11 cellular contexts compared by ENCODE assay signal in the genomic region with DNA sequence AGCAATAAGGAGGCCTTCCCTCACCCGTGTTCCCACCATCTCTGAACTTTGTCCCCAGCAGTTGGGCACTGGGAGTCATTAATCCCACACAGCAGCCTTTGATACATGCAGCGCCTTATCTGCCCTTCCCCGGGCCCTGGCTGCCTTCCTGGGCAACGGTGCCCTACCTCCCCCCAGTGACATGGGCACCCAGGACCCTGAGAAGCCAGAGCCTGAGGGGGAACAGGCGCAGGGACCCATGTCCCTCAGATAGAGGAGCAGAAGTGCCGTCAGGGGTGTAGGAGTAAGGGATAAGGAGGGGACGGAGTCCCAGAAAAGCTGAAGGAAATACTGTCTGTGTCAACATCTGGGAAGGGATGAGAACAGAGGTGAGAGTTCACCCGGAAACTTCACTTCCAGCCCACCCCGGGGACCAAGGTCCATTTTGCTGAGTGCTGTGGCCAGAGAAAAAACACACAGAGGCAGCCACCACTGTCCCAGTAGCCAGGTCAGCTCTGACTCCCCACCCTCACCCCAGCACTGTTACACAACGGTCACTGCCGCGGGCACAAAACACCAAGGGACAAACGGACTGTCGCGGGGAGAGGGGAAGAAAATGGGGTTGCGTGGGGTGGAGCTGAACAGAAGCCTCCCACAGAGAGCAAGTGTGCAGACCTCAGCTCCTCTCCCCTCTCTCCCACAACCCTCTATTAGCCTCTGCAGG. TPM values are rescaled to one million over a fixed set of nuclear protein-coding genes. Genes with fewer than 3 reads are reported as not detected.
DNase-seq lines count a peak whose midpoint lies in the region; ATAC-seq and TF ChIP-seq lines count a peak whose summit lies in the region.
"Had no signal": no experiment of that assay in that cellular context is flagged by ENCODE, and none has a peak within 500 bp of the region (broad histone marks: within the 10 kb centered on the region; RNA-seq: fewer than 3 reads in every experiment).

No MANE protein-coding gene starts in this region.

- H3K4me3 ChIP-seq in heart left ventricle (peak overlapping the region; percentile 0 to 95 (median 77)), mucosa of stomach (ENCODE audit: low read length) (peak overlapping the region; percentile 21), osteoblast (ENCODE audit: insufficient read depth, low read length) (no peak overlapping the region)

- H3K4me2 ChIP-seq in osteoblast (ENCODE audit: insufficient read depth, low read length) = no peak overlapping the region

- H3K4me3 Mint-ChIP-seq in type B pancreatic cell = peak overlapping the region; percentile 85
- H3K4me3 Mint-ChIP-seq: T-helper 1 cell treated with Interleukin-12 subunit alpha and Interleukin-12 subunit beta and Interleukin-4 antibody, amounts not matched to agents 30 μg/mL and 1 μg/mL, for 36 hours had no signal

- ATAC-seq in heart left ventricle = no peak
- ATAC-seq in left ventricle myocardium superior = no peak
- ATAC-seq in GM19452 (IDR thresholded peaks at IDR 0.05; ENCODE audit: unreplicated experiment) = no peak

- TF ChIP-seq CTCF in heart left ventricle (IDR thresholded peaks at IDR 0.05) (no peak), type B pancreatic cell (conservative IDR thresholded peaks at IDR 0.05) (no peak), osteoblast (IDR thresholded peaks at IDR 0.05; ENCODE audit: extremely low read depth, low read depth, low read length) (no peak)

- H3K36me3 ChIP-seq in heart left ventricle (no peaks in the 10 kb centered on the region), mucosa of stomach (ENCODE audit: control insufficient read depth, insufficient read depth, low read length) (no peaks in the 10 kb centered on the region), osteoblast (ENCODE audit: insufficient read depth, low read length) (no peaks in the 10 kb centered on the region)

- TF ChIP-seq POLR2A in heart left ventricle (IDR thresholded peaks at IDR 0.05) = no peak

- peak overlapping the region; percentile 98 for H3K9ac ChIP-seq in mucosa of stomach (ENCODE audit: low read length)

- H3K4me1 Mint-ChIP-seq in type B pancreatic cell (ENCODE audit: unreplicated experiment) = peaks cover 50% of the 10 kb centered on the region

- H3K9me3 ChIP-seq in heart left ventricle (no peaks in the 10 kb centered on the region), mucosa of stomach (ENCODE audit: control insufficient read depth, low read length) (no peaks in the 10 kb centered on the region), osteoblast (ENCODE audit: low read depth, low read length) (no peaks in the 10 kb centered on the region)

- H3K4me1 ChIP-seq in heart left ventricle = peaks cover 0 to 84% (median 48%) of the 10 kb centered on the region in 12 donors
- H3K4me1 ChIP-seq in mucosa of stomach (ENCODE audit: control insufficient read depth, insufficient read depth, low read length) = peaks cover 68% of the 10 kb centered on the region
- peaks cover 7% of the 10 kb centered on the region for H3K4me1 ChIP-seq in osteoblast (ENCODE audit: insufficient read depth, low read length)

- H3K79me2 ChIP-seq in osteoblast (ENCODE audit: insufficient read depth, low read length) = no peaks in the 10 kb centered on the region

- H4K20me1 ChIP-seq in osteoblast (ENCODE audit: insufficient read depth, low read length) = no peaks in the 10 kb centered on the region

- peak overlapping the region in 11 of 12 donors; percentile 28 to 94 (median 84) for H3K27ac ChIP-seq in heart left ventricle
- no peak overlapping the region for H3K27ac ChIP-seq in osteoblast (ENCODE audit: low read depth, low read length)

- DNase-seq in heart left ventricle (no peak), left ventricle myocardium superior (no peak), epidermal melanocyte (ENCODE audit: insufficient read length, low spot score) (peak; percentile 3), type B pancreatic cell (ENCODE audit: extremely low spot score, unreplicated experiment) (peak; percentile 60), osteoblast (ENCODE audit: insufficient read length, low spot score, missing footprints) (no peak), NAMALWA (ENCODE audit: low spot score) (no peak)
- DNase-seq: amygdala, NCI-H2081 treated with DMSO at 0.1 percent for 48 hours had no signal

- no peaks in the 10 kb centered on the region for H3K9me3 Mint-ChIP-seq in type B pancreatic cell
- H3K9me3 Mint-ChIP-seq: T-helper 1 cell treated with Interleukin-12 subunit alpha and Interleukin-12 subunit beta and Interleukin-4 antibody, amounts not matched to agents 30 μg/mL and 1 μg/mL, for 36 hours had no signal

- whole genome bisulfite sequencing in heart left ventricle, 4 donors = 29 to 35% (median 32%) methylated on average over 16 of the region's 16 CpGs

- H3K27ac Mint-ChIP-seq in type B pancreatic cell = peak overlapping the region; percentile 33
- H3K27ac Mint-ChIP-seq: T-helper 1 cell treated with Interleukin-12 subunit alpha and Interleukin-12 subunit beta and Interleukin-4 antibody, amounts not matched to agents 30 μg/mL and 1 μg/mL, for 36 hours had no signal

- H3K27me3 Mint-ChIP-seq in type B pancreatic cell = peaks cover 79% of the 10 kb centered on the region

- H3K27me3 ChIP-seq in heart left ventricle = peaks cover 0 to 59% (median 24%) of the 10 kb centered on the region in 9 donors
- peaks cover 18% of the 10 kb centered on the region for H3K27me3 ChIP-seq in mucosa of stomach (ENCODE audit: control insufficient read depth, insufficient read depth, low read length)
- H3K27me3 ChIP-seq in osteoblast (ENCODE audit: insufficient read depth, low read length) = peaks cover 62% of the 10 kb centered on the region

- H3K36me3 Mint-ChIP-seq in type B pancreatic cell = peaks cover 3% of the 10 kb centered on the region

- no peak overlapping the region for H2AFZ ChIP-seq in osteoblast (ENCODE audit: low read length)

- intact Hi-C loops in heart left ventricle (cut with DNase I) = loop anchor here in 4 of 10 donors (2.0 to 10.0 kb wide), 3 partner anchors 24 to 60 kb away; no protein-coding TSS in a partner anchor
- intact Hi-C loops in left ventricle myocardium superior (cut with micrococcal nuclease) = no loop called here

RNA-seq across cellular contexts. Expression of gene PCDH1, which starts 3.8 kb away (rescaled TPM):
- total RNA-seq in heart left ventricle (100 to 1,000 TPM in 1 of 9 donors, 10 to 100 TPM in 8; 10.2 to 106 (median 19.2) TPM), left ventricle myocardium superior (17.2 TPM), type B pancreatic cell (ENCODE audit: low replicate concordance) (22.8 and 41.7 TPM in 2 replicates), osteoblast (0.29 and 1.4 TPM in 2 replicates)
- 10 to 100 TPM; 13.5 to 25.8 TPM for polyA plus RNA-seq in heart left ventricle

RNA-seq across cellular contexts. Expression of gene DELE1, which starts 49.3 kb away (rescaled TPM):
- total RNA-seq in heart left ventricle (100 to 1,000 TPM in 4 of 9 donors, 10 to 100 TPM in 5; 63.1 to 174 (median 96.0) TPM), left ventricle myocardium superior (107 TPM), type B pancreatic cell (ENCODE audit: low replicate concordance) (45.7 and 67.9 TPM in 2 replicates), osteoblast (50.1 and 52.1 TPM in 2 replicates)
- polyA plus RNA-seq in heart left ventricle = 10 to 100 TPM; 56.8 to 59.1 TPM

Comparison
In these comparisons a context has a peak if more than half of its experiments do, and no peak if none do; other contexts are left out.
1. DNase-seq: peak in epidermal melanocyte (single experiment) and type B pancreatic cell (single experiment); none in heart left ventricle (0 of 5), left ventricle myocardium superior (single experiment), osteoblast (single experiment) and NAMALWA (single experiment).